9 cellular contexts compared by ENCODE assay signal in genomic region chr2:106057206-106057605, GRCh38.
DNase-seq lines count a peak whose midpoint lies in the region; ATAC-seq and TF ChIP-seq lines count a peak whose summit lies in the region.
"Had no signal": no experiment of that assay in that cellular context is flagged by ENCODE, and none has a peak within 500 bp of the region (broad histone marks: within the 10 kb centered on the region; RNA-seq: fewer than 3 reads in every experiment).

No MANE protein-coding gene starts in this region.

- intact Hi-C loops in testis (cut with DNase I; ENCODE audit: low total_unique reads) = no loop called here

- no peak for TF ChIP-seq CTCF in testis (IDR thresholded peaks at IDR 0.05)

- peaks cover 8% of the 10 kb centered on the region for H3K36me3 Mint-ChIP-seq in activated naive CD8-positive, alpha-beta T cell treated with anti-CD3 and anti-CD28 coated beads, Interleukin-2, amount 10 ng/mL, durations not matched to agents 7 days and 5 days

- H3K27ac Mint-ChIP-seq in activated naive CD8-positive, alpha-beta T cell treated with anti-CD3 and anti-CD28 coated beads, Interleukin-2, amount 10 ng/mL, durations not matched to agents 7 days and 5 days = peak overlapping the region; percentile 84

- H3K27ac ChIP-seq in testis = no peak overlapping the region

- H3K4me3 Mint-ChIP-seq in activated naive CD8-positive, alpha-beta T cell treated with anti-CD3 and anti-CD28 coated beads, Interleukin-2, amount 10 ng/mL, durations not matched to agents 7 days and 5 days = peak overlapping the region; percentile 37

- peak; percentile 83 for ATAC-seq in activated naive CD8-positive, alpha-beta T cell treated with anti-CD3 and anti-CD28 coated beads, Interleukin-2, amount 10 ng/mL, durations not matched to agents 7 days and 5 days (ENCODE audit: low read depth)
- ATAC-seq: sciatic nerve had no signal

- peak; percentile 47 for DNase-seq in HT-29 (ENCODE audit: low spot score)
- DNase-seq in activated CD4-positive, alpha-beta T cell treated with anti-CD3 and anti-CD28 coated beads for 48 hours = peak; percentile 32
- no peak for DNase-seq in activated naive CD8-positive, alpha-beta T cell treated with anti-CD3 and anti-CD28 coated beads, Interleukin-2, amount 10 ng/mL, durations not matched to agents 7 days and 5 days
- peak; percentile 17 for DNase-seq in stimulated activated CD8-positive, alpha-beta memory T cell treated with anti-CD3 and anti-CD28 coated beads, Interleukin-15, amount 100 ng/mL, for 1 hour (ENCODE audit: low read depth)
- no peak for DNase-seq in retina
- no peak for DNase-seq in testis
- no peak for DNase-seq in T-helper 9 cell
- DNase-seq: NCI-H187 treated with DMSO at 0.1 percent for 48 hours had no signal

- H3K4me3 ChIP-seq in testis = no peak overlapping the region

- H3K4me1 Mint-ChIP-seq in activated naive CD8-positive, alpha-beta T cell treated with anti-CD3 and anti-CD28 coated beads, Interleukin-2, amount 10 ng/mL, durations not matched to agents 7 days and 5 days = peaks cover 65% of the 10 kb centered on the region

- no peaks in the 10 kb centered on the region for H3K4me1 ChIP-seq in testis

- H3K27me3 Mint-ChIP-seq in activated naive CD8-positive, alpha-beta T cell treated with anti-CD3 and anti-CD28 coated beads, Interleukin-2, amount 10 ng/mL, durations not matched to agents 7 days and 5 days = no peaks in the 10 kb centered on the region

- peaks cover 3% of the 10 kb centered on the region for H3K9me3 Mint-ChIP-seq in activated naive CD8-positive, alpha-beta T cell treated with anti-CD3 and anti-CD28 coated beads, Interleukin-2, amount 10 ng/mL, durations not matched to agents 7 days and 5 days

- H3K27me3 ChIP-seq in testis = no peaks in the 10 kb centered on the region

- no peaks in the 10 kb centered on the region for H3K36me3 ChIP-seq in testis (ENCODE audit: low read depth, missing control alignments)

- TF ChIP-seq POLR2A in testis (IDR thresholded peaks at IDR 0.05) = no peak

- 76 to 84% methylated on average over 4 of the region's 4 CpGs for WGBS in testis, 2 donors

- no peaks in the 10 kb centered on the region for H3K9me3 ChIP-seq in testis

- POLR2A ChIA-PET in activated naive CD8-positive, alpha-beta T cell treated with anti-CD3 and anti-CD28 coated beads, Interleukin-2, amount 10 ng/mL, durations not matched to agents 7 days and 5 days (lab: Charles Lee) = no interaction called here

Comparison
In these comparisons a context has a peak if more than half of its experiments do, and no peak if none do; other contexts are left out.
1. DNase-seq: peak in HT-29 (single experiment), activated CD4-positive, alpha-beta T cell treated with anti-CD3 and anti-CD28 coated beads for 48 hours (single experiment) and stimulated activated CD8-positive, alpha-beta memory T cell treated with anti-CD3 and anti-CD28 coated beads, Interleukin-15, amount 100 ng/mL, for 1 hour (single experiment); none in activated naive CD8-positive, alpha-beta T cell treated with anti-CD3 and anti-CD28 coated beads, Interleukin-2, amount 10 ng/mL, durations not matched to agents 7 days and 5 days (single experiment), retina (single experiment), testis (single experiment) and T-helper 9 cell (single experiment).